8 cellular contexts compared by ENCODE assay signal in the genomic region with DNA sequence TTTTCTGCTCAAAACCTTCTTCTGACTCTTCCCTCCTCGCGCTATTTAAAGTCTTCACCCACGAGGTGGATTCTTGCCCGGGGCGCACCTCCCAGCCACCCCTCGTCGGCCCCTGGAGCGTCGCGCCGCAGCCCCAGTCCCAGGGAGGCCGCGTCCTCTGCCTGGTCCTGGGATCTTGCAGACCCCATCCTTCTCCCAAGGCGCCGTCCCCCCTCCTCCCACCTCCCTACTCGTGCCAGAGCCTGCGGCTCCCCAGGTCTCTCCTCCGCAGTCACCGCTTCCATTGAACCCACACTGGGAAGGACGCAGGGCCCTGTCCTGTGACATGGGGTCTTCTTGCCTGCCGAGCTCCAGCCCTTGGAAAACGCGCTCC. TPM values are rescaled to one million over a fixed set of nuclear protein-coding genes. Genes with fewer than 3 reads are reported as not detected.
DNase-seq lines count a peak whose midpoint lies in the region; ATAC-seq and TF ChIP-seq lines count a peak whose summit lies in the region.

No MANE protein-coding gene starts in this region.

- no peaks in the 10 kb centered on the region for H3K36me3 ChIP-seq in CD4-positive, alpha-beta memory T cell (ENCODE audit: insufficient read depth, low read length)
- no peaks in the 10 kb centered on the region for H3K36me3 ChIP-seq in GM23248 (ENCODE audit: low read depth)
- peaks cover 11% of the 10 kb centered on the region; the same call in 1 of the 2 replicates for H3K36me3 ChIP-seq in PC-9 (ENCODE audit: low read depth)
- no peaks in the 10 kb centered on the region for H3K36me3 ChIP-seq in mesodermal cell (ENCODE audit: control insufficient read depth, insufficient read depth, low read length)
- no peaks in the 10 kb centered on the region for H3K36me3 ChIP-seq in uterus

- no peak for TF ChIP-seq CTCF in PC-9 (conservative IDR thresholded peaks at IDR 0.05)
- TF ChIP-seq CTCF in uterus (IDR thresholded peaks at IDR 0.05), result no peak

- H4K20me1 ChIP-seq in GM23248 (ENCODE audit: insufficient read depth) (no peaks in the 10 kb centered on the region), PC-9 (ENCODE audit: insufficient read depth) (no peaks in the 10 kb centered on the region)

- peaks cover 19% of the 10 kb centered on the region for H3K4me1 ChIP-seq in CD4-positive, alpha-beta memory T cell (ENCODE audit: insufficient read depth, low read length)
- H3K4me1 ChIP-seq in GM23248 (ENCODE audit: insufficient read depth) (no peaks in the 10 kb centered on the region), PC-9 (replicated peaks; ENCODE audit: insufficient read depth) (peaks cover 6% of the 10 kb centered on the region; the same call in 1 of the 2 replicates), mesodermal cell (ENCODE audit: control insufficient read depth, insufficient read depth, low read length, poor library complexity, severe bottlenecking) (no peaks in the 10 kb centered on the region), uterus (no peaks in the 10 kb centered on the region)

- in situ Hi-C loops in GM23248 (cut with MboI), result no loop called here

- H3K4me2 ChIP-seq in GM23248 (ENCODE audit: unreplicated experiment) (peak overlapping the region; percentile 93), PC-9 (peak overlapping the region; percentile 99)

- ATAC-seq in effector memory CD8-positive, alpha-beta T cell (replicated peaks), result peak; percentile 1

- peaks cover 0 to 11% (median 6%) of the 10 kb centered on the region in 8 donors for H3K9me3 Mint-ChIP-seq in CD4-positive, alpha-beta memory T cell
- H3K9me3 Mint-ChIP-seq in effector memory CD8-positive, alpha-beta T cell, result no peaks in the 10 kb centered on the region

- WGBS in GM23248 (ENCODE audit: low coverage in 1 of 2, low lambda C conversion rate in 2 of 2, missing lambda C conversion rate in 2 of 2), 2 experiments, result 7 to 11% methylated on average over 22 to 23 of the region's 23 CpGs
- WGBS in mesodermal cell (ENCODE audit: insufficient coverage in 2 of 2), 2 experiments, result 1% methylated on average over 21 of the region's 23 CpGs

- peak overlapping the region; percentile 92 for H3K9ac ChIP-seq in GM23248

- no peaks in the 10 kb centered on the region for H3K27me3 ChIP-seq in CD4-positive, alpha-beta memory T cell (ENCODE audit: insufficient read depth, low read length)
- H3K27me3 ChIP-seq in GM23248 (replicated peaks; ENCODE audit: insufficient read depth) (no peaks in the 10 kb centered on the region), PC-9 (ENCODE audit: insufficient read depth, low read depth) (no peaks in the 10 kb centered on the region), uterus (no peaks in the 10 kb centered on the region)

- H2AFZ ChIP-seq in GM23248 (peak overlapping the region; percentile 91), PC-9 (peak overlapping the region; percentile 97)

- H3K27ac Mint-ChIP-seq in CD4-positive, alpha-beta memory T cell, result peak overlapping the region; percentile 94 to 99 (median 99)
- peak overlapping the region; percentile 97 to 99 for H3K27ac Mint-ChIP-seq in effector memory CD8-positive, alpha-beta T cell

- POLR2A ChIA-PET in CD4-positive, alpha-beta memory T cell (lab: Charles Lee; ENCODE audit: partially characterized antibody), result no interaction called here
- POLR2A ChIA-PET in PC-9 (lab: Charles Lee; ENCODE audit: unreplicated experiment), result no interaction called here

- peak overlapping the region; percentile 78 to 98 for H3K4me3 ChIP-seq in CD4-positive, alpha-beta memory T cell (ENCODE audit: low read length in 2 of 2)
- H3K4me3 ChIP-seq in GM23248 (peak overlapping the region; percentile 82), PC-9 (peak overlapping the region; percentile 89), mesodermal cell (ENCODE audit: extremely low read depth, insufficient read depth, low read length, poor library complexity, severe bottlenecking) (peak overlapping the region; percentile 81), uterus (peak overlapping the region; percentile 56 to 73)

- H3K27ac ChIP-seq in CD4-positive, alpha-beta memory T cell (ENCODE audit: low read depth, low read length), result peak overlapping the region; percentile 91
- H3K27ac ChIP-seq in GM23248 (peak overlapping the region; percentile 79), PC-9 (peak overlapping the region; percentile 57), mesodermal cell (ENCODE audit: low read depth, low read length, severe bottlenecking) (peak overlapping the region; percentile 66), uterus (peak overlapping the region; percentile 66 to 89)

- H3F3A ChIP-seq in GM23248 (ENCODE audit: insufficient read depth), result no peaks in the 10 kb centered on the region; the same call in 1 of the 2 replicates
- H3F3A ChIP-seq in PC-9 (ENCODE audit: insufficient read depth, low read depth), result peaks cover 9% of the 10 kb centered on the region; the same call in 1 of the 2 replicates

- BruUV-seq in PC-9 (replicated peaks; lab: Mats Ljungman, UMichigan), result TSS peak; percentile 92

- peaks cover 0 to 1% of the 10 kb centered on the region in 2 donors for H3K27me3 Mint-ChIP-seq in CD4-positive, alpha-beta memory T cell
- no peaks in the 10 kb centered on the region for H3K27me3 Mint-ChIP-seq in effector memory CD8-positive, alpha-beta T cell

- CTCF ChIA-PET in CD4-positive, alpha-beta memory T cell (lab: Charles Lee; ENCODE audit: partially characterized antibody), result no interaction called here
- CTCF ChIA-PET in PC-9 (lab: Charles Lee), result no interaction called here

- no peak for TF ChIP-seq POLR2A in uterus (IDR thresholded peaks at IDR 0.05)

- peaks cover 11 to 24% of the 10 kb centered on the region in 2 donors for H3K36me3 Mint-ChIP-seq in CD4-positive, alpha-beta memory T cell
- H3K36me3 Mint-ChIP-seq in effector memory CD8-positive, alpha-beta T cell (ENCODE audit: insufficient read depth), result peaks cover 20% of the 10 kb centered on the region

- intact Hi-C loops in CD4-positive, alpha-beta memory T cell (cut with micrococcal nuclease), result loop anchor here (1.0 to 5.0 kb wide), 10 partner anchors 7 to 631 kb away; partner anchors contain the start of genes ZNF347, ZNF528, ZNF611 and ZNF701
- intact Hi-C loops in PC-9 (cut with micrococcal nuclease; ENCODE audit: unreplicated experiment), result loop anchor here (1.0 kb wide), 1 partner anchor 207 kb away; the partner anchor contains the start of gene ZNF611
- intact Hi-C loops in uterus (cut with DNase I; ENCODE audit: low total_unique reads), result no loop called here

- H3K4me1 Mint-ChIP-seq in CD4-positive, alpha-beta memory T cell, result peaks cover 18 to 36% (median 26%) of the 10 kb centered on the region in 4 donors
- H3K4me1 Mint-ChIP-seq in effector memory CD8-positive, alpha-beta T cell (ENCODE audit: low read depth in 2 of 2), result peaks cover 17 to 18% of the 10 kb centered on the region in 2 donors

- H3K9me2 ChIP-seq in GM23248 (ENCODE audit: insufficient read depth), result no peaks in the 10 kb centered on the region
- H3K9me2 ChIP-seq in PC-9 (ENCODE audit: insufficient read depth), result no peaks in the 10 kb centered on the region

- no peak for DNase-seq in CD4-positive, alpha-beta memory T cell
- DNase-seq in GM23248 (peak; percentile 56), PC-9 (peak in 1 of 2 experiments; percentile 7), uterus (peak; percentile 20 to 24), NCI-H1436 treated with DMSO at 0.1 percent for 48 hours (lab: John Stamatoyannopoulos, UW) (no peak), superior temporal gyrus (ENCODE audit: extremely low spot score) (no peak)
- peak in 1 of 3 experiments; percentile 2 for DNase-seq in effector memory CD8-positive, alpha-beta T cell

- peaks cover 48% of the 10 kb centered on the region for H3K79me2 ChIP-seq in GM23248 (ENCODE audit: insufficient read depth)
- H3K79me2 ChIP-seq in PC-9 (ENCODE audit: low read depth), result peaks cover 23% of the 10 kb centered on the region

- H3K4me3 Mint-ChIP-seq in CD4-positive, alpha-beta memory T cell, result peak overlapping the region; percentile 96 to 100 (median 99)
- H3K4me3 Mint-ChIP-seq in effector memory CD8-positive, alpha-beta T cell, result peak overlapping the region; percentile 92 to 95

- no peaks in the 10 kb centered on the region for H3K9me3 ChIP-seq in CD4-positive, alpha-beta memory T cell (ENCODE audit: control insufficient read depth in 1 of 2, low read length in 2 of 2)
- H3K9me3 ChIP-seq in GM23248 (ENCODE audit: low read depth) (no peaks in the 10 kb centered on the region), PC-9 (ENCODE audit: insufficient read depth, low read depth) (peaks cover 45% of the 10 kb centered on the region), mesodermal cell (ENCODE audit: control insufficient read depth, low read length) (peaks cover 4% of the 10 kb centered on the region), uterus (no peaks in the 10 kb centered on the region)

RNA-seq across cellular contexts. Expression of gene ZNF808, which starts 0.5 kb away (rescaled TPM):
- total RNA-seq in CD4-positive, alpha-beta memory T cell, result 10 to 100 TPM; 61.7 to 65.2 TPM
- polyA plus RNA-seq in CD4-positive, alpha-beta memory T cell, result 10 to 100 TPM in 1 of 2 donors, 1 to 10 TPM in 1; 2.0 to 10.8 TPM
- total RNA-seq in GM23248 (2014; rRNA removed; shearing (Covaris generic)), result 7.9 and 14.5 TPM in 2 replicates
- polyA plus RNA-seq in GM23248 (2016; fragmentation: Nextera tagmentation; extraction: Ambion mirVana), result 2.2 and 2.9 TPM in 2 replicates
- total RNA-seq in PC-9 (2021) (24.1 and 26.6 TPM in 2 replicates), uterus (10 to 100 TPM; 23.7 to 40.9 (median 30.4) TPM)
- 4.9 TPM for polyA plus RNA-seq in mesodermal cell (2013, experiment 1 of 2)
- polyA plus RNA-seq in mesodermal cell (2013, experiment 2 of 2), result 5.1 TPM

RNA-seq across cellular contexts. Expression of gene ZNF701, which starts 42.1 kb away (rescaled TPM):
- total RNA-seq in CD4-positive, alpha-beta memory T cell, result 10 to 100 TPM; 51.1 to 51.7 TPM
- polyA plus RNA-seq in CD4-positive, alpha-beta memory T cell, result 10 to 100 TPM; 10.7 to 21.0 TPM
- total RNA-seq in GM23248 (2014; rRNA removed; shearing (Covaris generic)), result 6.7 and 12.6 TPM in 2 replicates
- 5.5 and 6.7 TPM in 2 replicates for polyA plus RNA-seq in GM23248 (2016; fragmentation: Nextera tagmentation; extraction: Ambion mirVana)
- total RNA-seq in PC-9 (2021) (22.1 and 24.2 TPM in 2 replicates), uterus (10 to 100 TPM in 2 of 4 donors, 1 to 10 TPM in 2; 2.9 to 32.8 (median 16.7) TPM)
- 7.9 TPM for polyA plus RNA-seq in mesodermal cell (2013, experiment 1 of 2)
- 8.2 TPM for polyA plus RNA-seq in mesodermal cell (2013, experiment 2 of 2)

Comparison
In these comparisons a context has a peak if more than half of its experiments do, and no peak if none do; other contexts are left out.
1. DNase-seq: peak in GM23248 (single experiment) and uterus (2 of 2); none in CD4-positive, alpha-beta memory T cell (0 of 5), NCI-H1436 treated with DMSO at 0.1 percent for 48 hours (single experiment) and superior temporal gyrus (single experiment).
2. Peak in every context shown above with its lines, with median percentiles within 50 percentile points of each other: H3K27ac ChIP-seq and H3K4me3 ChIP-seq.